In genomic region chr14:93984987-93985410, GRCh38 we compare ENCODE assay signal across 8 cellular contexts. TPM values are rescaled to one million over a fixed set of nuclear protein-coding genes. Genes with fewer than 3 reads are reported as not detected.
A peak's percentile ranks its signal among the peaks of the same experiment; 100 is the strongest.
DNase-seq lines count a peak whose midpoint lies in the region; ATAC-seq, FAIRE-seq and TF ChIP-seq lines count a peak whose summit lies in the region.

No MANE protein-coding gene starts in this region.

- H3K27ac Mint-ChIP-seq in activated T-helper 2 cell treated with anti-CD3 and anti-CD28 coated beads, Interferon-gamma antibody, Interleukin-2, Interleukin-4, amounts not matched to agents 10 μg/mL and 5 μg/mL and 100 μg/mL, durations not matched to agents 14 hours and 24 hours and 36 hours: no peak overlapping the region

- DNase-seq in OCI-M1 (lab: John Stamatoyannopoulos, UW) (peak; percentile 15), fibroblast of peridontal ligament (ENCODE audit: extremely low read depth) (peak; percentile 77), gastrocnemius medialis (peak; percentile 87 to 95), kidney (no peak)
- no peak for DNase-seq in activated T-helper 2 cell treated with anti-CD3 and anti-CD28 coated beads, Interferon-gamma antibody, Interleukin-2, Interleukin-4, amounts not matched to agents 10 μg/mL and 5 μg/mL and 100 μg/mL, durations not matched to agents 14 hours and 24 hours and 36 hours (ENCODE audit: low spot score)

- TF ChIP-seq POLR2A in gastrocnemius medialis (IDR thresholded peaks at IDR 0.05): peak; percentile 45 to 46

- H3K9me3 ChIP-seq in gastrocnemius medialis (no peaks in the 10 kb centered on the region), kidney (ENCODE audit: control insufficient read depth in 1 of 2, low read length in 2 of 2) (no peaks in the 10 kb centered on the region)

- H3K36me3 ChIP-seq in gastrocnemius medialis (no peaks in the 10 kb centered on the region), kidney (ENCODE audit: control insufficient read depth in 1 of 2, insufficient read depth in 2 of 2, low read length in 2 of 2) (no peaks in the 10 kb centered on the region)

- no peak for FAIRE-seq in kidney (lab: Jason Lieb, UNC)

- H3K27me3 ChIP-seq in gastrocnemius medialis: no peaks in the 10 kb centered on the region

- TF ChIP-seq CTCF in GM12873 (IDR thresholded peaks at IDR 0.05; ENCODE audit: insufficient read depth, low read depth, low read length, missing control alignments) (peak; percentile 58), gastrocnemius medialis (IDR thresholded peaks at IDR 0.05 in 4 of 5, conservative IDR thresholded peaks at IDR 0.05 in 1 of 5) (peak; percentile 55 to 89 (median 85)), kidney (IDR thresholded peaks at IDR 0.05; ENCODE audit: borderline replicate concordance, extremely low read depth, insufficient read depth) (no peak)

- H3K4me1 Mint-ChIP-seq in activated T-helper 2 cell treated with anti-CD3 and anti-CD28 coated beads, Interferon-gamma antibody, Interleukin-2, Interleukin-4, amounts not matched to agents 10 μg/mL and 5 μg/mL and 100 μg/mL, durations not matched to agents 14 hours and 24 hours and 36 hours (ENCODE audit: low read depth): peaks cover 18% of the 10 kb centered on the region

- H3K4me3 ChIP-seq in gastrocnemius medialis (peak overlapping the region; percentile 29 to 43 (median 35)), kidney (ENCODE audit: low read length in 2 of 2) (no peak overlapping the region)

- no peak overlapping the region for H3K4me3 Mint-ChIP-seq in activated T-helper 2 cell treated with anti-CD3 and anti-CD28 coated beads, Interferon-gamma antibody, Interleukin-2, Interleukin-4, amounts not matched to agents 10 μg/mL and 5 μg/mL and 100 μg/mL, durations not matched to agents 14 hours and 24 hours and 36 hours (ENCODE audit: low read depth)

- H3K27me3 Mint-ChIP-seq in activated T-helper 2 cell treated with anti-CD3 and anti-CD28 coated beads, Interferon-gamma antibody, Interleukin-2, Interleukin-4, amounts not matched to agents 10 μg/mL and 5 μg/mL and 100 μg/mL, durations not matched to agents 14 hours and 24 hours and 36 hours (ENCODE audit: low read depth): no peaks in the 10 kb centered on the region

- intact Hi-C loops in gastrocnemius medialis (cut with DNase I; ENCODE audit: low total_unique reads): loop anchor here (1.0 kb wide), 1 partner anchor 11 kb away; no protein-coding TSS in a partner anchor
- intact Hi-C loops in kidney (cut with DNase I): no loop called here
- intact Hi-C loops in activated T-helper 2 cell treated with anti-CD3 and anti-CD28 coated beads, Interferon-gamma antibody, Interleukin-2, Interleukin-4, amounts not matched to agents 10 μg/mL and 5 μg/mL and 100 μg/mL, durations not matched to agents 14 hours and 24 hours and 36 hours (cut with micrococcal nuclease): no loop called here

- H3K4me1 ChIP-seq in gastrocnemius medialis: peaks cover 60 to 66% of the 10 kb centered on the region in 2 donors
- no peaks in the 10 kb centered on the region for H3K4me1 ChIP-seq in kidney (ENCODE audit: control insufficient read depth in 1 of 2, insufficient read depth in 1 of 2, low read depth in 1 of 2, low read length in 2 of 2)

- in situ Hi-C loops in gastrocnemius medialis (cut with MboI; ENCODE audit: low sequenced_read_pairs in 4 of 4): no loop called here

- ATAC-seq in gastrocnemius medialis (peak; percentile 43 to 46), HG02571 (IDR thresholded peaks at IDR 0.05; ENCODE audit: unreplicated experiment) (no peak), GM19324 (IDR thresholded peaks at IDR 0.05; ENCODE audit: low FRiP score, unreplicated experiment) (no peak)

- no peaks in the 10 kb centered on the region for H3K9me3 Mint-ChIP-seq in activated T-helper 2 cell treated with anti-CD3 and anti-CD28 coated beads, Interferon-gamma antibody, Interleukin-2, Interleukin-4, amounts not matched to agents 10 μg/mL and 5 μg/mL and 100 μg/mL, durations not matched to agents 14 hours and 24 hours and 36 hours

- no peak overlapping the region for H3K9ac ChIP-seq in kidney (ENCODE audit: low read length in 2 of 2)

- peaks cover 2% of the 10 kb centered on the region for H3K36me3 Mint-ChIP-seq in activated T-helper 2 cell treated with anti-CD3 and anti-CD28 coated beads, Interferon-gamma antibody, Interleukin-2, Interleukin-4, amounts not matched to agents 10 μg/mL and 5 μg/mL and 100 μg/mL, durations not matched to agents 14 hours and 24 hours and 36 hours (ENCODE audit: low read depth)

- H3K27ac ChIP-seq in gastrocnemius medialis (peak overlapping the region; percentile 97 to 100 (median 98)), kidney (ENCODE audit: low read depth in 2 of 2, low read length in 2 of 2) (no peak overlapping the region)

RNA-seq across cellular contexts. Expression of gene ASB2, which starts 8.6 kb away (rescaled TPM):
- total RNA-seq in gastrocnemius medialis: 100 to 1,000 TPM; 335 to 819 (median 539) TPM
- 3.7 TPM for total RNA-seq in kidney
- polyA plus RNA-seq in kidney (ENCODE audit: insufficient read depth, low read depth, low replicate concordance): 0.97 TPM
- total RNA-seq in activated T-helper 2 cell treated with anti-CD3 and anti-CD28 coated beads, Interferon-gamma antibody, Interleukin-2, Interleukin-4, amounts not matched to agents 10 μg/mL and 5 μg/mL and 100 μg/mL, durations not matched to agents 14 hours and 24 hours and 36 hours: 19.8 TPM in 2 replicates

RNA-seq across cellular contexts. Expression of gene CCDC197, which starts 12.1 kb away (rescaled TPM):
- total RNA-seq in gastrocnemius medialis (under 1 TPM in 2 of 4 donors, not detected in 2; 0.56 to 0.61 TPM), kidney (not detected)
- not detected for polyA plus RNA-seq in kidney (ENCODE audit: insufficient read depth, low read depth, low replicate concordance)
- total RNA-seq in activated T-helper 2 cell treated with anti-CD3 and anti-CD28 coated beads, Interferon-gamma antibody, Interleukin-2, Interleukin-4, amounts not matched to agents 10 μg/mL and 5 μg/mL and 100 μg/mL, durations not matched to agents 14 hours and 24 hours and 36 hours: 0.11 TPM in 1 of 2 replicates, not detected in the other

RNA-seq across cellular contexts. Expression of gene OTUB2, which starts 41.1 kb away (rescaled TPM):
- total RNA-seq in gastrocnemius medialis (under 1 TPM in 1 of 4 donors, not detected in 3; 0.11 TPM), kidney (1.1 TPM)
- 1.6 TPM for polyA plus RNA-seq in kidney (ENCODE audit: insufficient read depth, low read depth, low replicate concordance)
- 2.1 and 2.3 TPM in 2 replicates for total RNA-seq in activated T-helper 2 cell treated with anti-CD3 and anti-CD28 coated beads, Interferon-gamma antibody, Interleukin-2, Interleukin-4, amounts not matched to agents 10 μg/mL and 5 μg/mL and 100 μg/mL, durations not matched to agents 14 hours and 24 hours and 36 hours

RNA-seq across cellular contexts. Expression of gene FAM181A, which starts 57.9 kb away (rescaled TPM):
- total RNA-seq in gastrocnemius medialis (not detected), kidney (not detected)
- not detected for polyA plus RNA-seq in kidney (ENCODE audit: insufficient read depth, low read depth, low replicate concordance)
- not detected in 2 replicates for total RNA-seq in activated T-helper 2 cell treated with anti-CD3 and anti-CD28 coated beads, Interferon-gamma antibody, Interleukin-2, Interleukin-4, amounts not matched to agents 10 μg/mL and 5 μg/mL and 100 μg/mL, durations not matched to agents 14 hours and 24 hours and 36 hours

Comparison
In these comparisons a context has a peak if more than half of its experiments do, and no peak if none do; other contexts are left out.
1. DNase-seq: peak in OCI-M1 (single experiment), fibroblast of peridontal ligament (single experiment) and gastrocnemius medialis (2 of 2); none in kidney (single experiment) and activated T-helper 2 cell treated with anti-CD3 and anti-CD28 coated beads, Interferon-gamma antibody, Interleukin-2, Interleukin-4, amounts not matched to agents 10 μg/mL and 5 μg/mL and 100 μg/mL, durations not matched to agents 14 hours and 24 hours and 36 hours (single experiment).
2. ATAC-seq: peak in gastrocnemius medialis (2 of 2); none in HG02571 (single experiment) and GM19324 (single experiment).
3. H3K27ac ChIP-seq: peak in gastrocnemius medialis (4 of 4); none in kidney (0 of 2).
4. H3K4me3 ChIP-seq: peak in gastrocnemius medialis (4 of 4); none in kidney (0 of 2).
5. RNA of gene ASB2, which starts 8.6 kb away (total RNA-seq): 335 to 819 TPM in gastrocnemius medialis; 19.8 TPM in activated T-helper 2 cell treated with anti-CD3 and anti-CD28 coated beads, Interferon-gamma antibody, Interleukin-2, Interleukin-4, amounts not matched to agents 10 μg/mL and 5 μg/mL and 100 μg/mL, durations not matched to agents 14 hours and 24 hours and 36 hours and 3.7 TPM in kidney (single experiment); every median in the first group is over 10 times any median in the second.